Comparison of ENCODE assay signal across 32 cellular contexts in genomic region chr6:40400738-40401137, GRCh38.
"Had no signal": no experiment of that assay in that cellular context is flagged by ENCODE, and none has a peak within 500 bp of the region (broad histone marks: within the 10 kb centered on the region; RNA-seq: fewer than 3 reads in every experiment).

No MANE protein-coding gene starts in this region.

- H3K27ac Mint-ChIP-seq: activated naive CD4-positive, alpha-beta T cell treated with anti-CD3 and anti-CD28 coated beads, Interleukin-2, amount 50 U/mL, for 72 hours; activated naive CD8-positive, alpha-beta T cell treated with anti-CD3 and anti-CD28 coated beads, Interleukin-2, amount 50 U/mL, for 24 hours; activated T-helper 1 cell treated with anti-CD3 and anti-CD28 coated beads, Interleukin-12 subunit alpha, Interleukin-12 subunit beta, Interleukin-2, Interleukin-4 antibody, amounts not matched to agents 30 ng/mL and 10 ng/mL and 1 ng/mL, durations not matched to agents 14 hours and 24 hours and 36 hours; activated T-helper 2 cell treated with anti-CD3 and anti-CD28 coated beads, Interferon-gamma antibody, Interleukin-2, Interleukin-4, amounts not matched to agents 10 μg/mL and 5 μg/mL and 100 μg/mL, durations not matched to agents 14 hours and 24 hours and 36 hours; T-helper 17 cell; T-helper 2 cell treated with Interferon-gamma antibody and Interleukin-4, amounts not matched to agents 5 μg/mL and 100 μg/mL, for 36 hours had no signal

- H3K36me3 ChIP-seq: adrenal gland, colonic mucosa, esophagus squamous epithelium, gastroesophageal sphincter, heart right ventricle had no signal

- H3K9me3 Mint-ChIP-seq: activated naive CD4-positive, alpha-beta T cell treated with anti-CD3 and anti-CD28 coated beads, Interleukin-2, amount 50 U/mL, for 72 hours; activated naive CD8-positive, alpha-beta T cell treated with anti-CD3 and anti-CD28 coated beads, Interleukin-2, amount 50 U/mL, for 24 hours; activated T-cell treated with anti-CD3 and anti-CD28 coated beads, Interleukin-2, amount 50 U/mL, for 4 hours; activated T-helper 1 cell treated with anti-CD3 and anti-CD28 coated beads, Interleukin-12 subunit alpha, Interleukin-12 subunit beta, Interleukin-2, Interleukin-4 antibody, amounts not matched to agents 30 ng/mL and 10 ng/mL and 1 ng/mL, durations not matched to agents 14 hours and 24 hours and 36 hours had no signal

- H3K27ac ChIP-seq: adrenal gland, body of pancreas, colonic mucosa, epithelial cell of prostate, gastroesophageal sphincter, heart right ventricle, hepatocyte had no signal

- H3K27me3 Mint-ChIP-seq: activated naive CD4-positive, alpha-beta T cell treated with anti-CD3 and anti-CD28 coated beads, Interleukin-2, amount 10 ng/mL, durations not matched to agents 7 days and 5 days; activated naive CD8-positive, alpha-beta T cell treated with anti-CD3 and anti-CD28 coated beads, Interleukin-2, amount 50 U/mL, for 24 hours had no signal

- H3K4me3 ChIP-seq: adrenal gland, body of pancreas, colonic mucosa, esophagus squamous epithelium, gastroesophageal sphincter, heart right ventricle, hepatocyte had no signal

- DNase-seq: activated CD4-positive, alpha-beta T cell treated with anti-CD3 and anti-CD28 coated beads for 4 hours; activated CD4-positive, alpha-beta T cell treated with anti-CD3 and anti-CD28 coated beads, Interleukin-2, amount 50 U/mL, for 1 hour; activated CD4-positive, alpha-beta T cell treated with anti-CD3 and anti-CD28 coated beads, Interleukin-2, amount 50 U/mL, for 48 hours; activated CD4-positive, CD25-positive, alpha-beta regulatory T cell; activated CD4-positive, CD25-positive, alpha-beta regulatory T cell treated with anti-CD3 and anti-CD28 coated beads, Interleukin-2, amount 50 U/mL, for 72 hours; activated CD8-positive, alpha-beta memory T cell treated with anti-CD3 and anti-CD28 coated beads, Interleukin-2, amount 50 U/mL, for 48 hours; activated effector memory CD4-positive, alpha-beta T cell treated with anti-CD3 and anti-CD28 coated beads, Interleukin-2, amount 50 U/mL, for 16 hours; activated naive CD4-positive, alpha-beta T cell treated with anti-CD3 and anti-CD28 coated beads, Interleukin-2, amount 10 ng/mL, durations not matched to agents 7 days and 5 days; activated naive CD8-positive, alpha-beta T cell treated with anti-CD3 and anti-CD28 coated beads, Interleukin-2, amount 50 U/mL, for 24 hours; activated T-cell treated with anti-CD3 and anti-CD28 coated beads for 4 hours; activated T-cell treated with anti-CD3 and anti-CD28 coated beads, Interleukin-2, amount 50 U/mL, for 4 hours; adrenal gland; amygdala; aorta; central memory CD4-positive, alpha-beta T cell; cerebellar nuclear complex; colonic mucosa; effector CD8-positive, alpha-beta T cell; esophagus squamous epithelium; foreskin melanocyte; heart right ventricle; T-helper 1 cell; T-helper 17 cell; T1000 had no signal

- H3K9me3 ChIP-seq: adrenal gland, body of pancreas, colonic mucosa, esophagus squamous epithelium, gastroesophageal sphincter, heart right ventricle had no signal

- H3K36me3 Mint-ChIP-seq: activated naive CD4-positive, alpha-beta T cell treated with anti-CD3 and anti-CD28 coated beads, Interleukin-2, amount 10 ng/mL, durations not matched to agents 7 days and 5 days; activated naive CD4-positive, alpha-beta T cell treated with anti-CD3 and anti-CD28 coated beads, Interleukin-2, amount 50 U/mL, for 72 hours had no signal

- H3K4me1 Mint-ChIP-seq: T-helper 17 cell had no signal

- ATAC-seq: activated naive CD4-positive, alpha-beta T cell treated with anti-CD3 and anti-CD28 coated beads, Interleukin-2, amount 50 U/mL, for 72 hours; activated naive CD8-positive, alpha-beta T cell treated with anti-CD3 and anti-CD28 coated beads, Interleukin-2, amount 50 U/mL, for 24 hours; activated T-cell treated with anti-CD3 and anti-CD28 coated beads, Interleukin-2, amount 50 U/mL, for 4 hours; gastroesophageal sphincter; heart right ventricle; T-helper 17 cell had no signal

- H3K4me3 Mint-ChIP-seq: activated naive CD4-positive, alpha-beta T cell treated with anti-CD3 and anti-CD28 coated beads, Interleukin-2, amount 10 ng/mL, durations not matched to agents 7 days and 5 days; activated naive CD8-positive, alpha-beta T cell treated with anti-CD3 and anti-CD28 coated beads, Interleukin-2, amount 50 U/mL, for 24 hours; activated T-cell treated with anti-CD3 and anti-CD28 coated beads, Interleukin-2, amount 50 U/mL, for 4 hours; activated T-helper 1 cell treated with anti-CD3 and anti-CD28 coated beads, Interleukin-12 subunit alpha, Interleukin-12 subunit beta, Interleukin-2, Interleukin-4 antibody, amounts not matched to agents 30 ng/mL and 10 ng/mL and 1 ng/mL, durations not matched to agents 14 hours and 24 hours and 36 hours; T-helper 17 cell; T-helper 2 cell treated with Interferon-gamma antibody and Interleukin-4, amounts not matched to agents 5 μg/mL and 100 μg/mL, for 36 hours had no signal

- H3K4me1 ChIP-seq: adrenal gland, colonic mucosa, heart right ventricle had no signal
